Comparison of ENCODE assay signal across 10 cellular contexts in genomic region chr10:4234661-4235060, GRCh38.
DNase-seq lines count a peak whose midpoint lies in the region; ATAC-seq and TF ChIP-seq lines count a peak whose summit lies in the region.
"Had no signal": no experiment of that assay in that cellular context is flagged by ENCODE, and none has a peak within 500 bp of the region (broad histone marks: within the 10 kb centered on the region; RNA-seq: fewer than 3 reads in every experiment).

No MANE protein-coding gene starts in this region.

- intact Hi-C loops in activated naive CD4-positive, alpha-beta T cell treated with anti-CD3 and anti-CD28 coated beads for 36 hours (cut with micrococcal nuclease): no loop called here

- H3K9me3 Mint-ChIP-seq in activated naive CD4-positive, alpha-beta T cell treated with anti-CD3 and anti-CD28 coated beads, Interleukin-2, amount 50 U/mL, for 24 hours: peaks cover 4% of the 10 kb centered on the region
- peaks cover 4% of the 10 kb centered on the region for H3K9me3 Mint-ChIP-seq in activated naive CD4-positive, alpha-beta T cell treated with anti-CD3 and anti-CD28 coated beads for 36 hours
- peaks cover 0 to 11% of the 10 kb centered on the region in 2 donors for H3K9me3 Mint-ChIP-seq in stimulated activated naive CD8-positive, alpha-beta T cell treated with anti-CD3 and anti-CD28 coated beads, Interleukin-15, amount 100 ng/mL, for 72 hours
- peaks cover 13% of the 10 kb centered on the region for H3K9me3 Mint-ChIP-seq in progenitor cell of endocrine pancreas (ENCODE audit: low read depth)

- peak overlapping the region; percentile 43 for H3K27ac Mint-ChIP-seq in activated naive CD4-positive, alpha-beta T cell treated with anti-CD3 and anti-CD28 coated beads, Interleukin-2, amount 50 U/mL, for 24 hours
- no peak overlapping the region for H3K27ac Mint-ChIP-seq in activated naive CD4-positive, alpha-beta T cell treated with anti-CD3 and anti-CD28 coated beads for 36 hours
- H3K27ac Mint-ChIP-seq in stimulated activated naive CD8-positive, alpha-beta T cell treated with anti-CD3 and anti-CD28 coated beads, Interleukin-15, amount 100 ng/mL, for 72 hours: no peak overlapping the region
- H3K27ac Mint-ChIP-seq in progenitor cell of endocrine pancreas: no peak overlapping the region
- H3K27ac Mint-ChIP-seq: memory B cell had no signal

- H3K4me3 Mint-ChIP-seq in activated naive CD4-positive, alpha-beta T cell treated with anti-CD3 and anti-CD28 coated beads, Interleukin-2, amount 50 U/mL, for 24 hours: no peak overlapping the region
- H3K4me3 Mint-ChIP-seq in activated naive CD4-positive, alpha-beta T cell treated with anti-CD3 and anti-CD28 coated beads for 36 hours: no peak overlapping the region
- no peak overlapping the region for H3K4me3 Mint-ChIP-seq in stimulated activated naive CD8-positive, alpha-beta T cell treated with anti-CD3 and anti-CD28 coated beads, Interleukin-15, amount 100 ng/mL, for 72 hours
- no peak overlapping the region for H3K4me3 Mint-ChIP-seq in progenitor cell of endocrine pancreas (ENCODE audit: low read depth)
- H3K4me3 Mint-ChIP-seq: memory B cell had no signal

- no peaks in the 10 kb centered on the region for H3K36me3 Mint-ChIP-seq in activated naive CD4-positive, alpha-beta T cell treated with anti-CD3 and anti-CD28 coated beads, Interleukin-2, amount 50 U/mL, for 24 hours
- H3K36me3 Mint-ChIP-seq in activated naive CD4-positive, alpha-beta T cell treated with anti-CD3 and anti-CD28 coated beads for 36 hours (ENCODE audit: low read depth): no peaks in the 10 kb centered on the region
- H3K36me3 Mint-ChIP-seq in progenitor cell of endocrine pancreas (ENCODE audit: insufficient read depth): no peaks in the 10 kb centered on the region

- no peaks in the 10 kb centered on the region for H3K27me3 Mint-ChIP-seq in activated naive CD4-positive, alpha-beta T cell treated with anti-CD3 and anti-CD28 coated beads, Interleukin-2, amount 50 U/mL, for 24 hours
- H3K27me3 Mint-ChIP-seq in activated naive CD4-positive, alpha-beta T cell treated with anti-CD3 and anti-CD28 coated beads for 36 hours (ENCODE audit: low read depth): peaks cover 2% of the 10 kb centered on the region
- H3K27me3 Mint-ChIP-seq in stimulated activated naive CD8-positive, alpha-beta T cell treated with anti-CD3 and anti-CD28 coated beads, Interleukin-15, amount 100 ng/mL, for 72 hours: peaks cover 21% of the 10 kb centered on the region
- H3K27me3 Mint-ChIP-seq in progenitor cell of endocrine pancreas: no peaks in the 10 kb centered on the region

- peak; percentile 86 to 88 for ATAC-seq in activated CD4-positive, CD25-positive, alpha-beta regulatory T cell treated with anti-CD3 and anti-CD28 coated beads, Interleukin-2, amount 50 U/mL, for 24 hours
- ATAC-seq in stimulated activated naive CD8-positive, alpha-beta T cell treated with anti-CD3 and anti-CD28 coated beads, Interleukin-15, amount 100 ng/mL, for 72 hours: peak; percentile 63
- ATAC-seq in GM21786 (IDR thresholded peaks at IDR 0.05; ENCODE audit: unreplicated experiment): no peak

- no peak for TF ChIP-seq CTCF in fibroblast of pulmonary artery (IDR thresholded peaks at IDR 0.05; ENCODE audit: low read length, missing control alignments)
- no peak for TF ChIP-seq CTCF in progenitor cell of endocrine pancreas (IDR thresholded peaks at IDR 0.05; ENCODE audit: unreplicated experiment)

- CTCF ChIA-PET in activated naive CD4-positive, alpha-beta T cell treated with anti-CD3 and anti-CD28 coated beads for 36 hours (lab: Charles Lee): no interaction called here

- H3K4me3 ChIP-seq in fibroblast of pulmonary artery (replicated peaks; ENCODE audit: low read depth, low read length): no peak overlapping the region

- DNase-seq in activated naive CD4-positive, alpha-beta T cell treated with anti-CD3 and anti-CD28 coated beads for 36 hours: no peak
- peak; percentile 70 for DNase-seq in fibroblast of pulmonary artery (ENCODE audit: low read depth)
- DNase-seq in stimulated activated naive CD8-positive, alpha-beta T cell treated with anti-CD3 and anti-CD28 coated beads, Interleukin-15, amount 100 ng/mL, for 72 hours: no peak
- no peak for DNase-seq in nucleus accumbens (lab: John Stamatoyannopoulos, UW)
- DNase-seq in progenitor cell of endocrine pancreas (ENCODE audit: low spot score, unreplicated experiment): no peak
- DNase-seq: NCI-H2081 had no signal

- peaks cover 8% of the 10 kb centered on the region for H3K4me1 Mint-ChIP-seq in activated naive CD4-positive, alpha-beta T cell treated with anti-CD3 and anti-CD28 coated beads, Interleukin-2, amount 50 U/mL, for 24 hours
- H3K4me1 Mint-ChIP-seq in activated naive CD4-positive, alpha-beta T cell treated with anti-CD3 and anti-CD28 coated beads for 36 hours (ENCODE audit: low read depth): no peaks in the 10 kb centered on the region
- no peaks in the 10 kb centered on the region for H3K4me1 Mint-ChIP-seq in stimulated activated naive CD8-positive, alpha-beta T cell treated with anti-CD3 and anti-CD28 coated beads, Interleukin-15, amount 100 ng/mL, for 72 hours
- H3K4me1 Mint-ChIP-seq in progenitor cell of endocrine pancreas (ENCODE audit: low read depth): no peaks in the 10 kb centered on the region
- H3K4me1 Mint-ChIP-seq: memory B cell had no signal
